Comparison of ENCODE assay signal across 9 cellular contexts in the genomic region with DNA sequence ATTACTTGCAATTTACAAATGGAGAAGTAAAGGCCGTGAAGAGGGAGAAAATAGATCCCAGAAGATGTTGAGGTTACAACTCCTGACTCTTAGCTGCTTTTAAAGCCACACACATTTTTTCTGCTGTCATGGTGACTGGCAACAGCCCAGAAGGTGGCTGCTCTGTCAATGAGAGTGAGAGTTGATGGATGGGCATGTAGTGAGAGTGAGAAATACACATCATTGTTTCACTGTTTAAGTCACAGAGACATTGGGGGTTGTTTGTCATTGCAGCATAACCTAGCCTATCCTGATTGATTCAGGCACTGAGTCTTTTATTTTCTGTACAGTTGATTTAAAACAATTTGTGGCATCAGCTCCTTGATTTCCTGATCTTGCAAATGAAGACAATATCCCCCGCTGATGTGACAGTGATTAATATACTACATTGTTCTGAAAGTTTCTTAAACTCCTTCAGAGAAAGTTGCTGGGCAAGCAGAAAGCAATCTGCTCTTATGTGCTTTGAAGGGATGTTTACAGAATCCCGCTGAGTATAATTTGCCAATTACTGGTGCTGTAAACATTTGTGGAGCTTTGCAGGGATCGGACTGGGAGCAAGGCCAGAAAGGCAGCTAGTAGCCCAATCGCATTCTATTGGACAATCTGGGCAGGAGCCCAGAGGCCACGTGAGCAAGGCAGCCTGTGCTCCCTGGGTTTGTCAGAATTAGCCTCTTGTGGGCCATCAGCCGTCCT.
DNase-seq lines count a peak whose midpoint lies in the region; ATAC-seq and TF ChIP-seq lines count a peak whose summit lies in the region.
"Had no signal": no experiment of that assay in that cellular context is flagged by ENCODE, and none has a peak within 500 bp of the region (broad histone marks: within the 10 kb centered on the region; RNA-seq: fewer than 3 reads in every experiment).

No MANE protein-coding gene starts in this region.

- H3K9me3 ChIP-seq in heart left ventricle: peaks cover 0 to 10% (median 0%) of the 10 kb centered on the region in 12 donors
- H3K9me3 ChIP-seq in stomach smooth muscle (ENCODE audit: control insufficient read depth in 2 of 2, low read length in 2 of 2): peaks cover 0 to 11% of the 10 kb centered on the region in 2 donors
- H3K9me3 ChIP-seq: suprapubic skin had no signal

- ATAC-seq in heart left ventricle: peak; percentile 85 to 91 (median 87)
- ATAC-seq in GM21786 (IDR thresholded peaks at IDR 0.05; ENCODE audit: unreplicated experiment): no peak
- ATAC-seq in GM18520 (IDR thresholded peaks at IDR 0.05; ENCODE audit: unreplicated experiment): no peak

- H3K4me3 Mint-ChIP-seq in immature natural killer cell: no peak overlapping the region

- no peak for TF ChIP-seq CTCF in heart left ventricle (IDR thresholded peaks at IDR 0.05)

- peaks cover 1 to 12% (median 2%) of the 10 kb centered on the region in 3 donors for H3K27me3 Mint-ChIP-seq in immature natural killer cell (ENCODE audit: low read depth in 3 of 3)

- 27 to 39% (median 31%) methylated on average over 7 of the region's 7 CpGs for WGBS in heart left ventricle, 4 donors

- H3K27ac ChIP-seq in heart left ventricle (peak overlapping the region in 9 of 12 donors; percentile 0 to 58 (median 38)), stomach smooth muscle (ENCODE audit: low read length) (peak overlapping the region; percentile 76)
- H3K27ac ChIP-seq: suprapubic skin had no signal

- peaks cover 5 to 35% (median 22%) of the 10 kb centered on the region in 12 donors for H3K4me1 ChIP-seq in heart left ventricle
- H3K4me1 ChIP-seq in stomach smooth muscle (ENCODE audit: control insufficient read depth, insufficient read depth, low read length): peaks cover 11% of the 10 kb centered on the region

- DNase-seq in M059J (ENCODE audit: low read depth) (peak; percentile 84), amygdala (lab: John Stamatoyannopoulos, UW) (peak in 45 of 56 donors; percentile 9 to 86 (median 54)), heart left ventricle (peak; percentile 74 to 89 (median 78)), immature natural killer cell (no peak), SIG-M5 treated with dmso at 0.1 percent for 504 hours (lab: John Stamatoyannopoulos, UW; ENCODE audit: unreplicated experiment) (no peak)

- no peak for TF ChIP-seq POLR2A in heart left ventricle (IDR thresholded peaks at IDR 0.05)

- peaks cover 13 to 15% of the 10 kb centered on the region in 2 donors for H3K4me1 Mint-ChIP-seq in immature natural killer cell

- H3K27ac Mint-ChIP-seq in immature natural killer cell: no peak overlapping the region

- no peaks in the 10 kb centered on the region for H3K27me3 ChIP-seq in heart left ventricle
- H3K27me3 ChIP-seq in stomach smooth muscle (ENCODE audit: control insufficient read depth in 1 of 2, insufficient read depth in 2 of 2, low read length in 2 of 2): no peaks in the 10 kb centered on the region

- peaks cover 0 to 7% (median 0%) of the 10 kb centered on the region in 6 donors for H3K9me3 Mint-ChIP-seq in immature natural killer cell

- no peaks in the 10 kb centered on the region for H3K36me3 ChIP-seq in heart left ventricle
- no peaks in the 10 kb centered on the region for H3K36me3 ChIP-seq in stomach smooth muscle (ENCODE audit: control insufficient read depth in 2 of 2, insufficient read depth in 2 of 2, low read length in 2 of 2)
- H3K36me3 ChIP-seq: suprapubic skin had no signal

- H3K36me3 Mint-ChIP-seq in immature natural killer cell: no peaks in the 10 kb centered on the region

- intact Hi-C loops in heart left ventricle (cut with DNase I): loop anchor here in 1 of 10 donors (10.0 kb wide), 1 partner anchor 178 kb away; no protein-coding TSS in a partner anchor

- no peak overlapping the region for H3K9ac ChIP-seq in stomach smooth muscle (ENCODE audit: low read length in 2 of 2)

- H3K4me3 ChIP-seq in heart left ventricle (no peak overlapping the region), stomach smooth muscle (ENCODE audit: low read length in 2 of 2) (peak overlapping the region in 1 of 2 donors; percentile 11)
- H3K4me3 ChIP-seq: suprapubic skin had no signal

Comparison
In these comparisons a context has a peak if more than half of its experiments do, and no peak if none do; other contexts are left out.
1. DNase-seq: peak in M059J (single experiment), amygdala (45 of 56) and heart left ventricle (5 of 5); none in immature natural killer cell (0 of 3) and SIG-M5 treated with dmso at 0.1 percent for 504 hours (single experiment).
2. ATAC-seq: peak in heart left ventricle (4 of 4); none in GM21786 (single experiment) and GM18520 (single experiment).